ENCODE assay signal across 13 cellular contexts in the genomic region with DNA sequence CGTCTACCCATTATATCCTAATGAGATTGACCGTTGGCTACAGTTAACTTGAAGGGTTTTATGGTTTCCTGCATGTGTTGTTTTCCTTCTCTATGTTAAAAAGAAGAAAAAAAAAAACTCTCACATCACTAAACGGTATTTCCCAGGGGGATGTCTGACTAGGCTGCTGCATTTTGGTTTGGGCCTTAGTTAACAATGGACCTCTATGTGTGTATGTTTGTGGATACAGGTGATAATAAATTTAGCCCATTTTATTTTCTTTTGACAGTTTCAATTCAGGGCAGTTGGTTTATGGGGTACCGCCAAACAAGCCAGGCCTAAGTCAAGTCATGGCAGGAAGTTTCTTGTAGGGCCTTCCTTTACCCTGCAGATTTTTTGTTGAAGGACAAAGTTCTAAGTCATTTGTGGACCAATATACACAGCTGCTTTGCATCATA. TPM values are rescaled to one million over a fixed set of nuclear protein-coding genes. Genes with fewer than 3 reads are reported as not detected.
DNase-seq lines count a peak whose midpoint lies in the region; ATAC-seq and TF ChIP-seq lines count a peak whose summit lies in the region.
"Had no signal": no experiment of that assay in that cellular context is flagged by ENCODE, and none has a peak within 500 bp of the region (broad histone marks: within the 10 kb centered on the region; RNA-seq: fewer than 3 reads in every experiment).

No MANE protein-coding gene starts in this region.

- H3K27ac Mint-ChIP-seq in progenitor cell of endocrine pancreas = peak overlapping the region; percentile 18
- H3K27ac Mint-ChIP-seq in activated CD4-positive, alpha-beta T cell treated with anti-CD3 and anti-CD28 coated beads, Interleukin-2, amount 10 ng/mL, durations not matched to agents 24 days and 14 days = no peak overlapping the region
- H3K27ac Mint-ChIP-seq: activated CD8-positive, alpha-beta memory T cell treated with anti-CD3 and anti-CD28 coated beads, Interleukin-2, amount 10 ng/mL, durations not matched to agents 7 days and 5 days; activated naive CD4-positive, alpha-beta T cell treated with anti-CD3 and anti-CD28 coated beads, Interleukin-2, amount 10 ng/mL, durations not matched to agents 7 days and 5 days; CD4-positive, alpha-beta T cell had no signal

- peaks cover 6% of the 10 kb centered on the region for H3K9me3 Mint-ChIP-seq in progenitor cell of endocrine pancreas (ENCODE audit: low read depth)
- H3K9me3 Mint-ChIP-seq in activated CD4-positive, alpha-beta T cell treated with anti-CD3 and anti-CD28 coated beads, Interleukin-2, amount 10 ng/mL, durations not matched to agents 24 days and 14 days = no peaks in the 10 kb centered on the region
- H3K9me3 Mint-ChIP-seq: activated naive CD4-positive, alpha-beta T cell treated with anti-CD3 and anti-CD28 coated beads, Interleukin-2, amount 10 ng/mL, durations not matched to agents 7 days and 5 days; CD4-positive, alpha-beta T cell had no signal

- peak; percentile 56 for ATAC-seq in GM19025 (IDR thresholded peaks at IDR 0.05; ENCODE audit: low read depth, unreplicated experiment)
- ATAC-seq in HG03060 (IDR thresholded peaks at IDR 0.05; ENCODE audit: low read depth, unreplicated experiment) = peak; percentile 35
- ATAC-seq: activated CD8-positive, alpha-beta memory T cell treated with anti-CD3 and anti-CD28 coated beads, Interleukin-2, amount 10 ng/mL, durations not matched to agents 7 days and 5 days; lower lobe of right lung had no signal

- H3K36me3 Mint-ChIP-seq in progenitor cell of endocrine pancreas (ENCODE audit: insufficient read depth) = peaks cover 28% of the 10 kb centered on the region
- H3K36me3 Mint-ChIP-seq in activated CD4-positive, alpha-beta T cell treated with anti-CD3 and anti-CD28 coated beads, Interleukin-2, amount 10 ng/mL, durations not matched to agents 24 days and 14 days (ENCODE audit: low read depth) = no peaks in the 10 kb centered on the region
- H3K36me3 Mint-ChIP-seq: activated CD8-positive, alpha-beta memory T cell treated with anti-CD3 and anti-CD28 coated beads, Interleukin-2, amount 10 ng/mL, durations not matched to agents 7 days and 5 days; activated naive CD4-positive, alpha-beta T cell treated with anti-CD3 and anti-CD28 coated beads, Interleukin-2, amount 10 ng/mL, durations not matched to agents 7 days and 5 days had no signal

- intact Hi-C loops in activated CD4-positive, alpha-beta T cell treated with anti-CD3 and anti-CD28 coated beads, Interleukin-2, amount 10 ng/mL, durations not matched to agents 24 days and 14 days (cut with micrococcal nuclease) = no loop called here

- TF ChIP-seq CTCF in progenitor cell of endocrine pancreas (IDR thresholded peaks at IDR 0.05; ENCODE audit: unreplicated experiment) = no peak

- H3K4me3 Mint-ChIP-seq in progenitor cell of endocrine pancreas (ENCODE audit: low read depth) = no peak overlapping the region
- no peak overlapping the region for H3K4me3 Mint-ChIP-seq in activated CD4-positive, alpha-beta T cell treated with anti-CD3 and anti-CD28 coated beads, Interleukin-2, amount 10 ng/mL, durations not matched to agents 24 days and 14 days
- H3K4me3 Mint-ChIP-seq: activated CD8-positive, alpha-beta memory T cell treated with anti-CD3 and anti-CD28 coated beads, Interleukin-2, amount 10 ng/mL, durations not matched to agents 7 days and 5 days; activated naive CD4-positive, alpha-beta T cell treated with anti-CD3 and anti-CD28 coated beads, Interleukin-2, amount 10 ng/mL, durations not matched to agents 7 days and 5 days; CD4-positive, alpha-beta T cell had no signal

- peak; percentile 86 to 89 for DNase-seq in NCI-H526 (lab: John Stamatoyannopoulos, UW)
- DNase-seq in progenitor cell of endocrine pancreas (ENCODE audit: low spot score, unreplicated experiment) = no peak
- DNase-seq in midbrain (lab: John Stamatoyannopoulos, UW) = no peak
- DNase-seq in activated CD4-positive, alpha-beta T cell treated with anti-CD3 and anti-CD28 coated beads, Interleukin-2, amount 10 ng/mL, durations not matched to agents 24 days and 14 days = no peak
- no peak for DNase-seq in mucosa of gallbladder (ENCODE audit: low spot score)
- DNase-seq: activated CD8-positive, alpha-beta memory T cell treated with anti-CD3 and anti-CD28 coated beads, Interleukin-2, amount 10 ng/mL, durations not matched to agents 7 days and 5 days; activated naive CD4-positive, alpha-beta T cell treated with anti-CD3 and anti-CD28 coated beads, Interleukin-2, amount 10 ng/mL, durations not matched to agents 7 days and 5 days; CD4-positive, alpha-beta T cell; Karpas-422; lower lobe of right lung; NCI-H2107 had no signal

- no peaks in the 10 kb centered on the region for H3K27me3 Mint-ChIP-seq in progenitor cell of endocrine pancreas
- peaks cover 14% of the 10 kb centered on the region for H3K27me3 Mint-ChIP-seq in activated CD4-positive, alpha-beta T cell treated with anti-CD3 and anti-CD28 coated beads, Interleukin-2, amount 10 ng/mL, durations not matched to agents 24 days and 14 days

- H3K4me1 Mint-ChIP-seq in progenitor cell of endocrine pancreas (ENCODE audit: low read depth) = peaks cover 38% of the 10 kb centered on the region
- H3K4me1 Mint-ChIP-seq in activated CD4-positive, alpha-beta T cell treated with anti-CD3 and anti-CD28 coated beads, Interleukin-2, amount 10 ng/mL, durations not matched to agents 24 days and 14 days = peaks cover 2% of the 10 kb centered on the region
- H3K4me1 Mint-ChIP-seq: activated CD8-positive, alpha-beta memory T cell treated with anti-CD3 and anti-CD28 coated beads, Interleukin-2, amount 10 ng/mL, durations not matched to agents 7 days and 5 days; activated naive CD4-positive, alpha-beta T cell treated with anti-CD3 and anti-CD28 coated beads, Interleukin-2, amount 10 ng/mL, durations not matched to agents 7 days and 5 days had no signal

RNA-seq across cellular contexts. Expression of a gene that starts 10.0 kb away (rescaled TPM):
- total RNA-seq in progenitor cell of endocrine pancreas = 274 and 293 TPM in 2 replicates
- 0.79 and 0.95 TPM in 2 replicates for total RNA-seq in activated CD4-positive, alpha-beta T cell treated with anti-CD3 and anti-CD28 coated beads, Interleukin-2, amount 10 ng/mL, durations not matched to agents 24 days and 14 days
- 79.4 TPM for total RNA-seq in mucosa of gallbladder

Comparison
In these comparisons a context has a peak if more than half of its experiments do, and no peak if none do; other contexts are left out.
1. DNase-seq: peak in NCI-H526 (2 of 2); none in progenitor cell of endocrine pancreas (single experiment), midbrain (single experiment), activated CD4-positive, alpha-beta T cell treated with anti-CD3 and anti-CD28 coated beads, Interleukin-2, amount 10 ng/mL, durations not matched to agents 24 days and 14 days (single experiment) and mucosa of gallbladder (single experiment).
2. RNA of a gene that starts 10.0 kb away (total RNA-seq): 274 to 293 TPM in progenitor cell of endocrine pancreas and 79.4 TPM in mucosa of gallbladder (single experiment); 0.79 to 0.95 TPM in activated CD4-positive, alpha-beta T cell treated with anti-CD3 and anti-CD28 coated beads, Interleukin-2, amount 10 ng/mL, durations not matched to agents 24 days and 14 days; every median in the first group is over 10 times any median in the second.